Comparison of ENCODE assay signal across 1 cellular context in the genomic region with DNA sequence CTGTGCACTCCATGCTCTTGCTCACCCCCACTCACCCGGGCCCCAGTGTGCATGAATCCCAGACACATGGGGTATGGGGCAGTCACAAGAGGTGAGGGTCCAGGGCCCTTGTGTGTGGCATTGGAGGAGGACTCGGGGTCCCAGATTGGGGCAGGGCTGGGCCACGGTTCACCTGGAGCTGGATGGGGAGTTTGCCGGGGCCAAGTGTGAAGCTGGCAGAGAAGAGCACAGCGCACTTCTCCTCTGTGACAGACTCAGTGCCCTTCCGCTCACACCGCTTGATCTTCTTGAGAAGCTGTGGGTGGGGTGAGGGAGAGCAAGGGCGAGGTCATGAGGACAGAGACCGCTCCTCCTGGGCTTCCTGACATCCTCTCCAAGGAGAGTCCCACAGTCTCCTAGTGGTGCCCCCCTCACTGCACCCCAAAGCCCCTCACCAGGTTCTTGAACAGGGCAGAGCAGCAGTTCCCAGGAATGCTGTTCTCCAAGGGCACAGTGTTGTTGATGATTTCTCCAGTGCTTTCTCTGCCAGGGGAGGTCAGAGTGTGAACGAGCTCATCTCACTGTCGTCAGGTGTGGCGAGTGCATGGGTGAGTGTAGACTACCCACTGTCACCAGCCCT.
TF ChIP-seq lines count a peak whose summit lies in the region.

No MANE protein-coding gene starts in this region.

TF ChIP-seq in HepG2, 621 proteins besides CTCF, POLR2A, EP300 and RAD21:
- TF ChIP-seq HCFC1 (IDR thresholded peaks at IDR 0.05; ENCODE audit: low read depth, low read length): no peak
- no peak for TF ChIP-seq AHDC1 (CRISPR knock-in tag; IDR thresholded peaks at IDR 0.05; ENCODE audit: borderline replicate concordance)
- no peak for TF ChIP-seq NFE2L2 (IDR thresholded peaks at IDR 0.05; ENCODE audit: low read length)
- no peak for TF ChIP-seq ARHGAP35 (CRISPR knock-in tag; IDR thresholded peaks at IDR 0.05; ENCODE audit: borderline replicate concordance)
- no peak for TF ChIP-seq ZNF782 (CRISPR knock-in tag; IDR thresholded peaks at IDR 0.05; ENCODE audit: borderline replicate concordance)
- no peak for TF ChIP-seq MAX (IDR thresholded peaks at IDR 0.05)
- TF ChIP-seq ZBTB21 (CRISPR knock-in tag; IDR thresholded peaks at IDR 0.05): no peak
- no peak for TF ChIP-seq PRDM4 (CRISPR knock-in tag; IDR thresholded peaks at IDR 0.05; ENCODE audit: borderline replicate concordance)
- TF ChIP-seq CREBL2 (CRISPR knock-in tag; IDR thresholded peaks at IDR 0.05; ENCODE audit: borderline replicate concordance): no peak
- no peak for TF ChIP-seq ARNT (IDR thresholded peaks at IDR 0.05)
- no peak for TF ChIP-seq USF2 (IDR thresholded peaks at IDR 0.05; ENCODE audit: low read depth, low read length)
- no peak for TF ChIP-seq USF2 (CRISPR knock-in tag; IDR thresholded peaks at IDR 0.05; ENCODE audit: borderline replicate concordance)
- TF ChIP-seq KLF12 (CRISPR knock-in tag; IDR thresholded peaks at IDR 0.05; ENCODE audit: borderline replicate concordance): no peak
- TF ChIP-seq NFRKB (IDR thresholded peaks at IDR 0.05): no peak
- no peak for TF ChIP-seq MZF1 (CRISPR knock-in tag; IDR thresholded peaks at IDR 0.05; ENCODE audit: borderline replicate concordance)
- TF ChIP-seq CHCHD3 (CRISPR knock-in tag; IDR thresholded peaks at IDR 0.05): no peak
- no peak for TF ChIP-seq KDM4B (CRISPR knock-in tag; IDR thresholded peaks at IDR 0.05)
- no peak for TF ChIP-seq HOXA5 (CRISPR knock-in tag; IDR thresholded peaks at IDR 0.05)
- TF ChIP-seq FOXM1 (CRISPR knock-in tag; IDR thresholded peaks at IDR 0.05): no peak
- TF ChIP-seq ZNF660 (CRISPR knock-in tag; IDR thresholded peaks at IDR 0.05; ENCODE audit: borderline replicate concordance, low read depth): no peak
TF ChIP-seq in HepG2: peak in this region for 0.
